Comparison of ENCODE assay signal across 21 cellular contexts in the genomic region with DNA sequence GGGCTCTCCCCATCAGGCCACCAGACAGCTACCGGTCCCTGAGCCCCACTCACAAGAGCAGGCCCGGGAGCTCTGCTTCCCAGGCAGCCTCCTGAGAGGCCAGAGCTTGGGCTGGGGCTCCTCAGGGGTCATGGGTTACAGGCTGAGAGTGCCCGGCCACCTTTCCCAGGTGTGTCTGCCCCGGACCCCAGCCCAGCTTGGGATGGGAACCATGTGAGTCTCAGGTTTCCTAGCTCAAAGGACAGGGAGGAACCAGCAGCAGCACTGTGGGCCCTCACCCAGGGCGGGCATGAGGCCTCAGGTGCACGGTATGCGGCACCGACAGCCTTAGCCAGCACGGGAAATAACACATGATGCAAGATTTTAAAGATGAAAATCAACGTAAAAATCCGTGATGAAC.
DNase-seq lines count a peak whose midpoint lies in the region; ATAC-seq, FAIRE-seq and TF ChIP-seq lines count a peak whose summit lies in the region.
"Had no signal": no experiment of that assay in that cellular context is flagged by ENCODE, and none has a peak within 500 bp of the region (broad histone marks: within the 10 kb centered on the region; RNA-seq: fewer than 3 reads in every experiment).

No MANE protein-coding gene starts in this region.

- no peaks in the 10 kb centered on the region for H3K79me1 ChIP-seq in H1 (ENCODE audit: low read depth, low read length)

- no peak overlapping the region for H3K4ac ChIP-seq in H1 (replicated peaks; ENCODE audit: insufficient read length, low read depth, low read length)

- H3K36me3 ChIP-seq in H1 (ENCODE audit: control insufficient read depth in 2 of 4, insufficient read depth in 4 of 4, low read length in 3 of 4): no peaks in the 10 kb centered on the region
- H3K36me3 ChIP-seq: BLaER1 treated with 17β-estradiol and CSF1 and Interleukin-3, amounts not matched to agents 10 nM and 100 nM had no signal

- no peak overlapping the region for H2BK12ac ChIP-seq in H1 (ENCODE audit: low read depth, low read length)

- H3K4me1 ChIP-seq in H1 (replicated peaks in 1 of 4; ENCODE audit: control insufficient read depth in 3 of 4, insufficient read depth in 4 of 4, low read length in 3 of 4): no peaks in the 10 kb centered on the region; a peak in 1 of 7 replicates
- H3K4me1 ChIP-seq: A549; BLaER1 treated with 17β-estradiol and CSF1 and Interleukin-3, amounts not matched to agents 10 nM and 100 nM; Caco-2 had no signal

- no peak overlapping the region for H2BK120ac ChIP-seq in H1 (replicated peaks; ENCODE audit: low read depth, low read length)

- H2AFZ ChIP-seq in H1 (ENCODE audit: low read length): no peak overlapping the region

- no peak overlapping the region for H3K23ac ChIP-seq in H1 (ENCODE audit: insufficient read length)

- DNase-seq in Right ventricle myocardium inferior (ENCODE audit: missing footprints): peak; percentile 61
- DNase-seq in left cardiac atrium: no peak
- DNase-seq in H1 (ENCODE audit: low read depth in 1 of 2, low spot score in 2 of 2): no peak
- DNase-seq in D721Med (ENCODE audit: insufficient read length, low spot score): no peak
- no peak for DNase-seq in DMS79 treated with DMSO at 0.1 percent for 48 hours (lab: John Stamatoyannopoulos, UW)
- DNase-seq: AML-193; Caco-2; Calu3; CD4-positive, alpha-beta T cell; CD8-positive, alpha-beta T cell; DMS 273 treated with DMSO at 0.1 percent for 48 hours; DMS153; DMS53; DMS79; GF-D8 had no signal

- intact Hi-C loops in Right ventricle myocardium inferior (cut with DNase I) (no loop called here), left cardiac atrium (cut with DNase I) (no loop called here)

- H3K23me2 ChIP-seq in H1 (ENCODE audit: low read depth, low read length): no peaks in the 10 kb centered on the region

- H3K56ac ChIP-seq in H1 (replicated peaks; ENCODE audit: insufficient read length, low read depth, low read length): no peak overlapping the region

- TF ChIP-seq EP300 in H1 (IDR thresholded peaks at IDR 0.05; ENCODE audit: borderline replicate concordance in 1 of 2, low read depth in 2 of 2, low read length in 2 of 2): no peak

- no peak overlapping the region for H4K91ac ChIP-seq in H1 (replicated peaks; ENCODE audit: insufficient read length, low read length)

- ATAC-seq in Right ventricle myocardium inferior: no peak
- no peak for ATAC-seq in left cardiac atrium
- ATAC-seq: A549; CD8-positive, alpha-beta T cell had no signal

- H2BK5ac ChIP-seq in H1 (ENCODE audit: low read depth, low read length): no peak overlapping the region

- H3K9ac ChIP-seq in H1 (replicated peaks in 1 of 4; ENCODE audit: extremely low read depth in 1 of 4, low read depth in 3 of 4, low read length in 3 of 4): no peak overlapping the region
- H3K9ac ChIP-seq: BLaER1 treated with 17β-estradiol and CSF1 and Interleukin-3, amounts not matched to agents 10 nM and 100 nM had no signal

- no peak overlapping the region for H2BK20ac ChIP-seq in H1 (ENCODE audit: low read length)

- H3K27ac ChIP-seq in H1 (ENCODE audit: low read depth, low read length): no peak overlapping the region
- H3K27ac ChIP-seq: 22Rv1; A549; BLaER1 treated with 17β-estradiol and CSF1 and Interleukin-3, amounts not matched to agents 10 nM and 100 nM; C4-2B had no signal

- no peak overlapping the region for H4K5ac ChIP-seq in H1 (ENCODE audit: insufficient read length, low read depth, low read length)

- H3K79me2 ChIP-seq in H1 (ENCODE audit: control insufficient read depth in 1 of 2, insufficient read depth in 2 of 2, low read length in 2 of 2): no peaks in the 10 kb centered on the region

- POLR2A ChIA-PET in H1 (lab: Charles Lee; ENCODE audit: partially characterized antibody): no interaction called here

- H2BK15ac ChIP-seq in H1 (ENCODE audit: low read length): peak overlapping the region; percentile 61; the same call in 1 of the 2 replicates

- H2AK5ac ChIP-seq in H1 (ENCODE audit: low read depth, low read length): no peak overlapping the region

- TF ChIP-seq RAD21 in H1 (IDR thresholded peaks at IDR 0.05 in 1 of 2, conservative IDR thresholded peaks at IDR 0.05 in 1 of 2; ENCODE audit: low read depth in 2 of 2, low read length in 2 of 2): no peak

- no peaks in the 10 kb centered on the region for H4K20me1 ChIP-seq in H1 (replicated peaks in 1 of 2; ENCODE audit: control insufficient read depth in 1 of 2, insufficient read depth in 2 of 2, low read length in 2 of 2)

- no peak for FAIRE-seq in H1 (lab: Jason Lieb, UNC)
- no peak for FAIRE-seq in D721Med (lab: Jason Lieb, UNC)
- FAIRE-seq: A549, G401.6, GM12891 had no signal

- TF ChIP-seq CTCF in H1 (IDR thresholded peaks at IDR 0.05; ENCODE audit: control extremely low read depth in 1 of 3, insufficient read depth in 1 of 3, low read depth in 1 of 3, low read length in 3 of 3) (no peak), D721Med (IDR thresholded peaks at IDR 0.05; ENCODE audit: insufficient read depth, missing control alignments) (no peak)

- H3K4me3 ChIP-seq in H1 (ENCODE audit: extremely low read depth in 1 of 4, insufficient read depth in 2 of 4, low read depth in 3 of 4, low read length in 4 of 4): no peak overlapping the region
- H3K4me3 ChIP-seq: A549; BLaER1 treated with 17β-estradiol and CSF1 and Interleukin-3, amounts not matched to agents 10 nM and 100 nM had no signal

- H3K9me3 ChIP-seq in H1 (ENCODE audit: insufficient read depth in 2 of 2, low read depth in 1 of 2, low read length in 1 of 2): no peaks in the 10 kb centered on the region
- H3K9me3 ChIP-seq: A549; BLaER1 treated with 17β-estradiol and CSF1 and Interleukin-3, amounts not matched to agents 10 nM and 100 nM; Caco-2 had no signal

- no peaks in the 10 kb centered on the region; a peak in 1 of 7 replicates for H3K27me3 ChIP-seq in H1 (replicated peaks in 1 of 4; ENCODE audit: control insufficient read depth in 3 of 4, extremely low read depth in 1 of 4, insufficient read depth in 3 of 4, low read length in 3 of 4)
- H3K27me3 ChIP-seq: BLaER1 treated with 17β-estradiol and CSF1 and Interleukin-3, amounts not matched to agents 10 nM and 100 nM had no signal

- no peak overlapping the region for H4K8ac ChIP-seq in H1 (ENCODE audit: extremely low read depth, insufficient read depth, low read length)

- no peak overlapping the region for H3K4me2 ChIP-seq in H1 (ENCODE audit: insufficient read depth in 1 of 2, low read depth in 2 of 2, low read length in 2 of 2)
- H3K4me2 ChIP-seq: A549; BLaER1 treated with 17β-estradiol and CSF1 and Interleukin-3, amounts not matched to agents 10 nM and 100 nM had no signal

- no peak overlapping the region for H3K18ac ChIP-seq in H1 (ENCODE audit: extremely low read depth, low read length)

- 83% methylated on average over 11 of the region's 11 CpGs; no CpG with 5 or more reads in 1 of the 2 experiments for WGBS in H1 (ENCODE audit: extremely low coverage in 1 of 2, insufficient coverage in 1 of 2, insufficient read length in 1 of 2, insufficient replicate concordance in 2 of 2, low coverage in 1 of 2, low lambda C conversion rate in 2 of 2, missing lambda C conversion rate in 1 of 2), 2 experiments

- no peak for TF ChIP-seq POLR2A in H1 (IDR thresholded peaks at IDR 0.05; ENCODE audit: control extremely low read depth in 1 of 2, low read depth in 2 of 2, low read length in 2 of 2)

- CTCF ChIA-PET in H1 (lab: Charles Lee; ENCODE audit: partially characterized antibody): interaction anchor here (0.6 to 19.1 kb wide), 16 partner anchors 8 to 470 kb away, joined by 3 to 245 read pairs (median 4); a partner anchor contains a TSS

- H3K14ac ChIP-seq in H1 (ENCODE audit: insufficient read length): no peak overlapping the region

TF ChIP-seq in H1, 55 proteins besides CTCF, POLR2A, EP300 and RAD21:
- TF ChIP-seq JUN (IDR thresholded peaks at IDR 0.05; ENCODE audit: low read depth, low read length) (no peak), FOSL1 (IDR thresholded peaks at IDR 0.05; ENCODE audit: insufficient read depth, low read depth, low read length) (no peak), MAFK (IDR thresholded peaks at IDR 0.05; ENCODE audit: low read depth, low read length) (no peak), POU5F1 (IDR thresholded peaks at IDR 0.05; ENCODE audit: low read depth, low read length) (no peak), SIX5 (IDR thresholded peaks at IDR 0.05; ENCODE audit: low read depth, low read length) (no peak), SIN3A (conservative IDR thresholded peaks at IDR 0.05 in 1 of 2, IDR thresholded peaks at IDR 0.05 in 1 of 2; ENCODE audit: low read depth in 1 of 2, low read length in 2 of 2) (no peak), RXRA (IDR thresholded peaks at IDR 0.05; ENCODE audit: insufficient read depth, low read depth, low read length) (no peak), KDM1A (IDR thresholded peaks at IDR 0.05; ENCODE audit: borderline replicate concordance, low read length) (no peak), SRF (IDR thresholded peaks at IDR 0.05; ENCODE audit: low read depth, low read length) (no peak), CHD1 (IDR thresholded peaks at IDR 0.05; ENCODE audit: low read depth, low read length) (no peak), BACH1 (IDR thresholded peaks at IDR 0.05; ENCODE audit: low read length) (no peak), RFX5 (IDR thresholded peaks at IDR 0.05; ENCODE audit: borderline replicate concordance, low read depth, low read length) (no peak), YY1 (IDR thresholded peaks at IDR 0.05; ENCODE audit: low read depth, low read length) (no peak), PHF8 (conservative IDR thresholded peaks at IDR 0.05; ENCODE audit: low read depth, low read length) (no peak), NANOG (IDR thresholded peaks at IDR 0.05; ENCODE audit: insufficient read depth, low read depth, low read length, poor library complexity, severe bottlenecking) (no peak)
- TF ChIP-seq, protein P1, sequence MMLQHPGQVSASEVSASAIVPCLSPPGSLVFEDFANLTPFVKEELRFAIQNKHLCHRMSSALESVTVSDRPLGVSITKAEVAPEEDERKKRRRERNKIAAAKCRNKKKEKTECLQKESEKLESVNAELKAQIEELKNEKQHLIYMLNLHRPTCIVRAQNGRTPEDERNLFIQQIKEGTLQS (IDR thresholded peaks at IDR 0.05; ENCODE audit: insufficient read depth, low read depth, low read length): no peak
- TF ChIP-seq, protein P2, sequence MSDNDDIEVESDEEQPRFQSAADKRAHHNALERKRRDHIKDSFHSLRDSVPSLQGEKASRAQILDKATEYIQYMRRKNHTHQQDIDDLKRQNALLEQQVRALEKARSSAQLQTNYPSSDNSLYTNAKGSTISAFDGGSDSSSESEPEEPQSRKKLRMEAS (IDR thresholded peaks at IDR 0.05): no peak
